In the genomic region with DNA sequence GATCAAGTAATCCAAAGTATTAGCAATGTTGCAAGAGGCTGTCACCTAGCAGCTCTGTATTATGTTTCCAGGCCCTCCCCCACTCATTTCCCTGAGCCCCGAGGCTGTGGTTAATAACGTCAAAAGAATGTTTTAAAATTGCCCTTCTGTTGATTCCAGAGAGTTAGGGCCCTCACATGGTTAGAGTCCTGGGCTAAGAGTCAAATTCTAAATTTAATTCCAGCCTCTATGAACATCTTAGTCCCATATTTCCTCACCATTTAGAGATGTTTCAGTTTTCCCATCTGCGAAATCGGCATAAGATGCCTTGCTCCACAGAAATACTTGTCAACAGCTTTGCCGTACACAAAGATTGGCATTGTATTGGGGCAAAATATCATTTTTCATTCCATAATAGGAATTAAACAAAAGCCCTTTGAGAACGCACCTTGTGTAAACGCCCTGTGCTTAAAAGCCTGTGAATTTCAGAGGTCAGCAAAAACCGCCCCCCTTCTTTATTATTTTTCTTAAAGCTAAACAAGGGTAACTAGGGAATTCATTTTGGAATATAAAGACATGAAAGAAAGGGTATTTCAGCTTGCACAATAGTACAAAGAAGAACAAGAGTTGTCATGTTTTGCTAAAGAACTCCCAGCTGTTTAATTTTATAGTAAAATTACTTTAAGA, we compare ENCODE assay signal across 9 cellular contexts.
DNase-seq lines count a peak whose midpoint lies in the region; ATAC-seq and TF ChIP-seq lines count a peak whose summit lies in the region.
"Had no signal": no experiment of that assay in that cellular context is flagged by ENCODE, and none has a peak within 500 bp of the region (broad histone marks: within the 10 kb centered on the region; RNA-seq: fewer than 3 reads in every experiment).

No MANE protein-coding gene starts in this region.

- H3K9me3 ChIP-seq in DOHH2 (ENCODE audit: control insufficient read depth, insufficient read depth, low read length) (no peaks in the 10 kb centered on the region), psoas muscle (no peaks in the 10 kb centered on the region)

- H3K36me3 ChIP-seq in DOHH2 (ENCODE audit: control insufficient read depth, low read length) = no peaks in the 10 kb centered on the region
- H3K36me3 ChIP-seq in psoas muscle (ENCODE audit: insufficient read depth in 1 of 2, low read depth in 1 of 2) = no peaks in the 10 kb centered on the region

- 53 to 67% (median 54%) methylated on average over 8 of the region's 8 CpGs for WGBS in psoas muscle, 3 donors

- H4K20me1 ChIP-seq in DOHH2 (ENCODE audit: control insufficient read depth, insufficient read depth, low read depth, low read length) = no peaks in the 10 kb centered on the region

- peak in 3 of 4 donors; percentile 32 to 59 (median 51) for ATAC-seq in psoas muscle

- no peaks in the 10 kb centered on the region for H3K9me2 ChIP-seq in DOHH2 (replicated peaks; ENCODE audit: control insufficient read depth, low read length)

- H3K27ac ChIP-seq in DOHH2 (ENCODE audit: low read depth, low read length) = peak overlapping the region; percentile 63
- peak overlapping the region; percentile 77 for H3K27ac ChIP-seq in epithelial cell of prostate
- peak overlapping the region; percentile 39 for H3K27ac ChIP-seq in psoas muscle
- H3K27ac ChIP-seq: KMS-11 had no signal

- DNase-seq in NCI-H748 treated with DMSO at 0.1 percent for 48 hours (lab: John Stamatoyannopoulos, UW) (peak; percentile 55), epithelial cell of prostate (ENCODE audit: low read depth, low spot score) (no peak), psoas muscle (no peak), KBM-7 (no peak), ureter (ENCODE audit: low spot score) (no peak), activated T-cell treated with anti-CD3 and anti-CD28 coated beads for 4 hours (no peak), NCI-H510A (lab: John Stamatoyannopoulos, UW) (no peak)

- H3K27me3 ChIP-seq in DOHH2 (ENCODE audit: control insufficient read depth, low read length) = no peaks in the 10 kb centered on the region
- H3K27me3 ChIP-seq in psoas muscle (ENCODE audit: insufficient read depth in 3 of 3, low read length in 2 of 3) = no peaks in the 10 kb centered on the region

- TF ChIP-seq CTCF in DOHH2 (IDR thresholded peaks at IDR 0.05; ENCODE audit: low read depth, low read length, poor library complexity, severe bottlenecking) = no peak
- TF ChIP-seq CTCF in psoas muscle (IDR thresholded peaks at IDR 0.05) = no peak

- peaks cover 4% of the 10 kb centered on the region; the same call in 1 of the 2 replicates for H3F3A ChIP-seq in DOHH2 (ENCODE audit: control insufficient read depth, insufficient read depth)

- intact Hi-C loops in psoas muscle (cut with DNase I) = loop anchor here (1.0 to 10.0 kb wide), 3 partner anchors 140 to 208 kb away; no protein-coding TSS in a partner anchor

- H3K4me1 ChIP-seq in DOHH2 (ENCODE audit: control insufficient read depth, low read length) = peaks cover 92% of the 10 kb centered on the region
- H3K4me1 ChIP-seq in psoas muscle = peaks cover 40% of the 10 kb centered on the region

- H3K79me2 ChIP-seq in DOHH2 (ENCODE audit: control insufficient read depth, low read length) = peaks cover 42% of the 10 kb centered on the region

- H3K4me3 ChIP-seq in DOHH2 (ENCODE audit: low read length) (peak overlapping the region; percentile 46), psoas muscle (no peak overlapping the region)

- in situ Hi-C loops in KBM-7 (cut with MboI; ENCODE audit: low pct_unique_long_range_greater_than_20kb, low sequenced_read_pairs) = no loop called here

- peak overlapping the region; percentile 67 for H3K4me2 ChIP-seq in DOHH2 (ENCODE audit: low read length)
- H3K4me2 ChIP-seq: KMS-11 had no signal
